Comparison of ENCODE assay signal across 1 cellular context in genomic region chr6:35240838-35241801, GRCh38.
A peak's percentile ranks its signal among the peaks of the same experiment; 100 is the strongest.
TF ChIP-seq lines count a peak whose summit lies in the region.

No MANE protein-coding gene starts in this region.

TF ChIP-seq in HepG2, 621 proteins besides CTCF, POLR2A, EP300 and RAD21 (continued from another document and continues in another):
- TF ChIP-seq DZIP1 (CRISPR knock-in tag; IDR thresholded peaks at IDR 0.05) (no peak), HNRNPL (IDR thresholded peaks at IDR 0.05; ENCODE audit: low read depth, low read length) (no peak), POLR2AphosphoS2 (IDR thresholded peaks at IDR 0.05; ENCODE audit: low read depth, low read length) (no peak), TSC22D2 (CRISPR knock-in tag; IDR thresholded peaks at IDR 0.05; ENCODE audit: borderline replicate concordance) (peak; percentile 35; the same call in 1 of the 2 replicates), ZNF501 (CRISPR knock-in tag; IDR thresholded peaks at IDR 0.05) (0 out of 2 replicates have a peak, but pooled peaks have one; percentile 43), PHF5A (CRISPR knock-in tag; IDR thresholded peaks at IDR 0.05; ENCODE audit: low read depth, unreplicated experiment) (no peak), ZNF382 (CRISPR knock-in tag; IDR thresholded peaks at IDR 0.05; ENCODE audit: borderline replicate concordance) (no peak), AKNA (CRISPR knock-in tag; IDR thresholded peaks at IDR 0.05; ENCODE audit: borderline replicate concordance) (no peak), ZMAT5 (CRISPR knock-in tag; IDR thresholded peaks at IDR 0.05; ENCODE audit: borderline replicate concordance, low read depth) (no peak), MLXIP (CRISPR knock-in tag; IDR thresholded peaks at IDR 0.05; ENCODE audit: borderline replicate concordance) (no peak), ZNF605 (CRISPR knock-in tag; IDR thresholded peaks at IDR 0.05) (no peak), ZNF660 (CRISPR knock-in tag; IDR thresholded peaks at IDR 0.05; ENCODE audit: borderline replicate concordance, low read depth) (no peak), ZFP36L2 (CRISPR knock-in tag; IDR thresholded peaks at IDR 0.05) (no peak), EED (CRISPR knock-in tag; IDR thresholded peaks at IDR 0.05) (no peak), ZNF761 (CRISPR knock-in tag; conservative IDR thresholded peaks at IDR 0.05) (no peak), ZNF329 (CRISPR knock-in tag; IDR thresholded peaks at IDR 0.05; ENCODE audit: low read depth) (no peak), NPAS2 (CRISPR knock-in tag; IDR thresholded peaks at IDR 0.05; ENCODE audit: borderline replicate concordance) (no peak), KMT2A (CRISPR knock-in tag; IDR thresholded peaks at IDR 0.05) (0 out of 2 replicates have a peak, but pooled peaks have one; percentile 46), RELA (CRISPR knock-in tag; IDR thresholded peaks at IDR 0.05) (no peak), ATRX (CRISPR knock-in tag; IDR thresholded peaks at IDR 0.05; ENCODE audit: borderline replicate concordance) (no peak), FOXK1 (CRISPR knock-in tag; IDR thresholded peaks at IDR 0.05; ENCODE audit: borderline replicate concordance, low read depth) (no peak), THAP11 (CRISPR knock-in tag; IDR thresholded peaks at IDR 0.05) (peak; percentile 26; the same call in 1 of the 2 replicates), ATF7-NPFF (CRISPR knock-in tag; IDR thresholded peaks at IDR 0.05; ENCODE audit: low read depth) (no peak), FIP1L1 (IDR thresholded peaks at IDR 0.05; ENCODE audit: borderline replicate concordance, insufficient read depth, low read depth, low read length) (no peak), ZNF589 (CRISPR knock-in tag; conservative IDR thresholded peaks at IDR 0.05) (no peak), ZNF318 (CRISPR knock-in tag; IDR thresholded peaks at IDR 0.05) (no peak), ZNF207 (IDR thresholded peaks at IDR 0.05; ENCODE audit: borderline replicate concordance) (no peak), SP140L (CRISPR knock-in tag; IDR thresholded peaks at IDR 0.05; ENCODE audit: borderline replicate concordance) (no peak), U2AF1 (optimal IDR thresholded peaks at IDR 0.05; ENCODE audit: low read depth, low read length) (no peak), ZNF33A (CRISPR knock-in tag; IDR thresholded peaks at IDR 0.05; ENCODE audit: borderline replicate concordance) (no peak)
- TF ChIP-seq, protein P1, sequence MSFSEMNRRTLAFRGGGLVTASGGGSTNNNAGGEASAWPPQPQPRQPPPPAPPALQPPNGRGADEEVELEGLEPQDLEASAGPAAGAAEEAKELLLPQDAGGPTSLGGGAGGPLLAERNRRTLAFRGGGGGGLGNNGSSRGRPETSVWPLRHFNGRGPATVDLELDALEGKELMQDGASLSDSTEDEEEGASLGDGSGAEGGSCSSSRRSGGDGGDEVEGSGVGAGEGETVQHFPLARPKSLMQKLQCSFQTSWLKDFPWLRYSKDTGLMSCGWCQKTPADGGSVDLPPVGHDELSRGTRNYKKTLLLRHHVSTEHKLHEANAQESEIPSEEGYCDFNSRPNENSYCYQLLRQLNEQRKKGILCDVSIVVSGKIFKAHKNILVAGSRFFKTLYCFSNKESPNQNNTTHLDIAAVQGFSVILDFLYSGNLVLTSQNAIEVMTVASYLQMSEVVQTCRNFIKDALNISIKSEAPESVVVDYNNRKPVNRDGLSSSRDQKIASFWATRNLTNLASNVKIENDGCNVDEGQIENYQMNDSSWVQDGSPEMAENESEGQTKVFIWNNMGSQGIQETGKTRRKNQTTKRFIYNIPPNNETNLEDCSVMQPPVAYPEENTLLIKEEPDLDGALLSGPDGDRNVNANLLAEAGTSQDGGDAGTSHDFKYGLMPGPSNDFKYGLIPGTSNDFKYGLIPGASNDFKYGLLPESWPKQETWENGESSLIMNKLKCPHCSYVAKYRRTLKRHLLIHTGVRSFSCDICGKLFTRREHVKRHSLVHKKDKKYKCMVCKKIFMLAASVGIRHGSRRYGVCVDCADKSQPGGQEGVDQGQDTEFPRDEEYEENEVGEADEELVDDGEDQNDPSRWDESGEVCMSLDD (CRISPR knock-in tag; IDR thresholded peaks at IDR 0.05; ENCODE audit: borderline replicate concordance) = no peak
- TF ChIP-seq, protein P2, sequence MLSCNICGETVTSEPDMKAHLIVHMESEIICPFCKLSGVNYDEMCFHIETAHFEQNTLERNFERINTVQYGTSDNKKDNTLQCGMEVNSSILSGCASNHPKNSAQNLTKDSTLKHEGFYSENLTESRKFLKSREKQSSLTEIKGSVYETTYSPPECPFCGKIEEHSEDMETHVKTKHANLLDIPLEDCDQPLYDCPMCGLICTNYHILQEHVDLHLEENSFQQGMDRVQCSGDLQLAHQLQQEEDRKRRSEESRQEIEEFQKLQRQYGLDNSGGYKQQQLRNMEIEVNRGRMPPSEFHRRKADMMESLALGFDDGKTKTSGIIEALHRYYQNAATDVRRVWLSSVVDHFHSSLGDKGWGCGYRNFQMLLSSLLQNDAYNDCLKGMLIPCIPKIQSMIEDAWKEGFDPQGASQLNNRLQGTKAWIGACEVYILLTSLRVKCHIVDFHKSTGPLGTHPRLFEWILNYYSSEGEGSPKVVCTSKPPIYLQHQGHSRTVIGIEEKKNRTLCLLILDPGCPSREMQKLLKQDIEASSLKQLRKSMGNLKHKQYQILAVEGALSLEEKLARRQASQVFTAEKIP (CRISPR knock-in tag; IDR thresholded peaks at IDR 0.05; ENCODE audit: borderline replicate concordance) = no peak
